Comparison of ENCODE assay signal across 16 cellular contexts in the genomic region with DNA sequence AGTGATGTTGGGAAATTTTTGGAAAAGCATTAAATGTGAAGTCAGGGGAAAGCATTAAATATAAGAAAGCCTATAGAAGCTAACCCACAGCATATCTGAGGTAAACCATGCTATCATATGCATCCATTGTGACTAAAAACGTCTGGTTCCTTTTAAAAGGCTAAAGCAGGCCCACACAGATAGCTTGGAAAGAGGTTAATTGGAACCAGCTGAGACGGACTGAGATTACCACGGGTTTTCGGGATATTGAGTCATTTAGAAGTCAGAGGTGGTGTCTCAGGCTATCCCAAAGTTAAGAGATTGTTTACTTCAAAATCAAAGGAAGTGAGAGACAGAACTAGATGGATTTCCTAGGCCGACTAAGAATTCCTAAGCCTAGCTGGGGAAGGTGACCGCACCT.
"Had no signal": no experiment of that assay in that cellular context is flagged by ENCODE, and none has a peak within 500 bp of the region (broad histone marks: within the 10 kb centered on the region; RNA-seq: fewer than 3 reads in every experiment).

No MANE protein-coding gene starts in this region.

- DNase-seq: activated CD4-positive, alpha-beta memory T cell treated with anti-CD3 and anti-CD28 coated beads for 36 hours; activated gamma-delta T cell treated with Interleukin-2 at 50 U/mL for 16 hours; activated naive CD8-positive, alpha-beta T cell treated with anti-CD3 and anti-CD28 coated beads for 36 hours; activated T-cell treated with anti-CD3 and anti-CD28 coated beads, Interleukin-2, amount 50 U/mL, for 72 hours; esophagus squamous epithelium; immature natural killer cell; left colon; naive B cell; posterior cingulate gyrus; right cardiac atrium; spleen; stimulated activated naive CD4-positive, alpha-beta T cell; T1000 had no signal

- ATAC-seq: activated T-cell treated with anti-CD3 and anti-CD28 coated beads, Interleukin-2, amount 50 U/mL, for 72 hours; left colon; right cardiac atrium had no signal

- H3K4me3 ChIP-seq: ascending aorta, cardiac muscle cell, esophagus squamous epithelium, lung, spleen had no signal
